ENCODE assay signal across 8 cellular contexts in the genomic region with DNA sequence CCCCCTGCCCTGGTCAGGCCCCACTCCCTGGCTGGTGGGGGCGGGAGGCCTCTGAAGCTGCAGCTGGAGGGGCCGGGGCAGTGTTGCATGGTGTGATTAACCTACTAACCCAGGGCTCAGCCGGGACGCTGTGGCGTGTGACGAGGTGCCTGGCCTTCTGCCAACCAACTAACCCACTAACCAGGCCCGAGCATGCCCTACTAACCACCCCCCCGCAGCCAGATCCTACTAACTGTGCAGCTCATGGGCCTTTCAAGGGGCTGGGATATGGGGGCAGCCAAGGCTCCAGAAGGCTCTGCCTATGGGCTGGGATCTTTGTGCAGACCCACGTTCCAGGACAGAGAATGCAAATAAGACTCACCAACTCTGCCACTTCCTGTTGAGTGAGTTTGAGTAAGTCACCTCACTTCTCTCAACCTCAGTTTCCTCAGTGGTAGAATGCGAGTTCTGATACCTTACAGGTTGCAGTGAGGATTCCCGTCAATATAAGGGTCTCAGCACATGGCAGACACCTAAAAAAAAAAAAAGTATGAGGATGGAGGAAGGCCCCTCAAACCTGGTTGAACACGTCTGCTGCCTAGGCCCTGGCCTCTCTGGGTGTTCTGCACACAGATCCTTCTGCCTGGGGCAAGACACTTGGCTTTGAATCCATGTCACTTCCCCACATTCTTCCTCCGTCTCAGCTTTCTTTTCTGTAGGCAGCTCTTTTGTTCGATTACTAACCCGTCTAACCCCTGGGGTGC.
DNase-seq lines count a peak whose midpoint lies in the region; ATAC-seq and FAIRE-seq lines count a peak whose summit lies in the region.

No MANE protein-coding gene starts in this region.

- DNase-seq in DMS 273 (lab: John Stamatoyannopoulos, UW; ENCODE audit: unreplicated experiment): peak; percentile 45
- DNase-seq in DMS 273 treated with DMSO at 0.1 percent for 48 hours (lab: John Stamatoyannopoulos, UW): no peak
- DNase-seq in T follicular helper cell (ENCODE audit: low read depth): peak; percentile 58
- DNase-seq in activated naive CD8-positive, alpha-beta T cell treated with anti-CD3 and anti-CD28 coated beads, Interleukin-2, amount 50 U/mL, for 24 hours: peak; percentile 79
- DNase-seq in stimulated activated naive CD4-positive, alpha-beta T cell (lab: John Stamatoyannopoulos, UW): peak; percentile 25 to 73 (median 51)
- DNase-seq in NCI-H526 treated with DMSO at 0.1 percent for 48 hours (lab: John Stamatoyannopoulos, UW): no peak
- no peak for DNase-seq in HTR-8/SVneo (ENCODE audit: insufficient read length, low spot score)

- H3K27ac ChIP-seq in mucosa of rectum (ENCODE audit: low read depth in 2 of 2, low read length in 2 of 2): peak overlapping the region; percentile 93 to 98

- peak overlapping the region; percentile 88 for H3K4me3 Mint-ChIP-seq in activated naive CD8-positive, alpha-beta T cell treated with anti-CD3 and anti-CD28 coated beads, Interleukin-2, amount 50 U/mL, for 24 hours

- H3K4me1 Mint-ChIP-seq in activated naive CD8-positive, alpha-beta T cell treated with anti-CD3 and anti-CD28 coated beads, Interleukin-2, amount 50 U/mL, for 24 hours: peaks cover 77% of the 10 kb centered on the region

- H3K9ac ChIP-seq in mucosa of rectum (ENCODE audit: low read depth in 1 of 2, low read length in 2 of 2): no peak overlapping the region

- H3K9me3 ChIP-seq in mucosa of rectum (ENCODE audit: control insufficient read depth in 2 of 2, low read length in 2 of 2): no peaks in the 10 kb centered on the region

- H3K36me3 Mint-ChIP-seq in activated naive CD8-positive, alpha-beta T cell treated with anti-CD3 and anti-CD28 coated beads, Interleukin-2, amount 50 U/mL, for 24 hours (ENCODE audit: low read depth): no peaks in the 10 kb centered on the region

- peak; percentile 60 for ATAC-seq in activated naive CD8-positive, alpha-beta T cell treated with anti-CD3 and anti-CD28 coated beads, Interleukin-2, amount 50 U/mL, for 24 hours

- H3K4me3 ChIP-seq in mucosa of rectum (ENCODE audit: low read length in 2 of 2): peak overlapping the region in 1 of 2 donors; percentile 28

- FAIRE-seq in HTR-8/SVneo (lab: Jason Lieb, UNC): no peak

- peak overlapping the region; percentile 96 for H3K27ac Mint-ChIP-seq in activated naive CD8-positive, alpha-beta T cell treated with anti-CD3 and anti-CD28 coated beads, Interleukin-2, amount 50 U/mL, for 24 hours

- H3K36me3 ChIP-seq in mucosa of rectum (ENCODE audit: control insufficient read depth in 2 of 2, insufficient read depth in 2 of 2, low read length in 2 of 2): no peaks in the 10 kb centered on the region

- peaks cover 17 to 24% of the 10 kb centered on the region in 2 donors for H3K4me1 ChIP-seq in mucosa of rectum (ENCODE audit: control insufficient read depth in 2 of 2, insufficient read depth in 2 of 2, low read length in 2 of 2)

- H3K27me3 Mint-ChIP-seq in activated naive CD8-positive, alpha-beta T cell treated with anti-CD3 and anti-CD28 coated beads, Interleukin-2, amount 50 U/mL, for 24 hours: no peaks in the 10 kb centered on the region

- no peaks in the 10 kb centered on the region for H3K9me3 Mint-ChIP-seq in activated naive CD8-positive, alpha-beta T cell treated with anti-CD3 and anti-CD28 coated beads, Interleukin-2, amount 50 U/mL, for 24 hours

- no peaks in the 10 kb centered on the region for H3K27me3 ChIP-seq in mucosa of rectum (ENCODE audit: control insufficient read depth in 2 of 2, insufficient read depth in 2 of 2, low read length in 2 of 2)

Comparison
In these comparisons a context has a peak if more than half of its experiments do, and no peak if none do; other contexts are left out.
1. DNase-seq: peak in DMS 273 (single experiment), T follicular helper cell (single experiment), activated naive CD8-positive, alpha-beta T cell treated with anti-CD3 and anti-CD28 coated beads, Interleukin-2, amount 50 U/mL, for 24 hours (single experiment) and stimulated activated naive CD4-positive, alpha-beta T cell (6 of 6); none in DMS 273 treated with DMSO at 0.1 percent for 48 hours (single experiment), NCI-H526 treated with DMSO at 0.1 percent for 48 hours (single experiment) and HTR-8/SVneo (single experiment).